In genomic region chr10:15518256-15518655, GRCh38 we compare ENCODE assay signal across 21 cellular contexts.
DNase-seq lines count a peak whose midpoint lies in the region; ATAC-seq and TF ChIP-seq lines count a peak whose summit lies in the region.
"Had no signal": no experiment of that assay in that cellular context is flagged by ENCODE, and none has a peak within 500 bp of the region (broad histone marks: within the 10 kb centered on the region; RNA-seq: fewer than 3 reads in every experiment).

No MANE protein-coding gene starts in this region.

- no peak overlapping the region for H2AFZ ChIP-seq in fibroblast of lung (ENCODE audit: low read length)
- no peak overlapping the region for H2AFZ ChIP-seq in GM23338

- no peak for TF ChIP-seq POLR2A in erythroblast (IDR thresholded peaks at IDR 0.05; ENCODE audit: low read length)

- H3K27ac ChIP-seq in fibroblast of lung (ENCODE audit: insufficient read depth, low read length) (no peak overlapping the region), GM23338 (ENCODE audit: low read depth) (no peak overlapping the region)
- H3K27ac ChIP-seq in CD4-positive, alpha-beta memory T cell (ENCODE audit: low read depth, low read length), result no peak overlapping the region
- H3K27ac ChIP-seq: A549, cardiac muscle cell, dorsolateral prefrontal cortex, esophagus squamous epithelium, heart left ventricle had no signal

- DNase-seq in AG08395 (ENCODE audit: low spot score), result peak; percentile 50
- DNase-seq in HEK293T (ENCODE audit: extremely low spot score), result no peak
- peak; percentile 51 for DNase-seq in SW480 (ENCODE audit: low spot score)
- DNase-seq in fibroblast of lung (ENCODE audit: low read depth in 2 of 2), result peak; percentile 12 to 21
- no peak for DNase-seq in GM23338 (ENCODE audit: low spot score)
- no peak for DNase-seq in hepatic stellate cell (ENCODE audit: low spot score)
- DNase-seq in erythroblast (lab: John Stamatoyannopoulos, UW), result no peak
- DNase-seq in CD4-positive, alpha-beta memory T cell, result no peak
- DNase-seq: activated CD8-positive, alpha-beta T cell treated with anti-CD3 and anti-CD28 coated beads, Interleukin-2, amount 10 ng/mL, durations not matched to agents 7 days and 5 days; activated naive CD4-positive, alpha-beta T cell treated with anti-CD3 and anti-CD28 coated beads, Interleukin-2, amount 50 U/mL, for 16 hours; activated T-cell treated with anti-CD3 and anti-CD28 coated beads, Interleukin-2, amount 50 U/mL, for 4 hours; CD4-positive, CD25-positive, alpha-beta regulatory T cell; DMS79; dorsolateral prefrontal cortex; esophagus squamous epithelium; heart left ventricle; immature natural killer cell; NCI-H1436; NCI-H2171 had no signal

- H3K79me2 ChIP-seq in fibroblast of lung (ENCODE audit: control insufficient read depth, insufficient read depth, low read length), result no peaks in the 10 kb centered on the region
- H3K79me2 ChIP-seq in GM23338 (replicated peaks; ENCODE audit: insufficient read depth), result no peaks in the 10 kb centered on the region

- H4K20me1 ChIP-seq in fibroblast of lung (ENCODE audit: control insufficient read depth, extremely low read depth, insufficient read depth, low read length), result no peaks in the 10 kb centered on the region
- no peaks in the 10 kb centered on the region for H4K20me1 ChIP-seq in GM23338 (replicated peaks; ENCODE audit: insufficient read depth)

- H3K36me3 ChIP-seq in fibroblast of lung (ENCODE audit: control insufficient read depth, insufficient read depth, low read length) (no peaks in the 10 kb centered on the region), GM23338 (ENCODE audit: insufficient read depth) (no peaks in the 10 kb centered on the region)
- no peaks in the 10 kb centered on the region for H3K36me3 ChIP-seq in CD4-positive, alpha-beta memory T cell (ENCODE audit: insufficient read depth, low read length)
- H3K36me3 ChIP-seq: cardiac muscle cell, esophagus squamous epithelium, heart left ventricle had no signal

- H3K27me3 ChIP-seq in fibroblast of lung (ENCODE audit: control insufficient read depth, insufficient read depth, low read length), result no peaks in the 10 kb centered on the region
- H3K27me3 ChIP-seq in GM23338 (ENCODE audit: insufficient read depth), result no peaks in the 10 kb centered on the region
- no peaks in the 10 kb centered on the region for H3K27me3 ChIP-seq in CD4-positive, alpha-beta memory T cell (ENCODE audit: insufficient read depth, low read length)
- H3K27me3 ChIP-seq: cardiac muscle cell, esophagus squamous epithelium, heart left ventricle had no signal

- H3K4me2 ChIP-seq in fibroblast of lung (ENCODE audit: extremely low read depth, insufficient read depth, low read length), result no peak overlapping the region
- no peak overlapping the region for H3K4me2 ChIP-seq in GM23338
- H3K4me2 ChIP-seq: A549 had no signal

- POLR2A ChIA-PET in HEK293T (lab: Yijun Ruan, JAX), result no interaction called here
- POLR2A ChIA-PET in CD4-positive, alpha-beta memory T cell (lab: Charles Lee; ENCODE audit: partially characterized antibody), result no interaction called here

- H3K4me3 Mint-ChIP-seq in GM23338, result no peak overlapping the region
- H3K4me3 Mint-ChIP-seq in CD4-positive, alpha-beta memory T cell, result no peak overlapping the region
- H3K4me3 Mint-ChIP-seq: activated CD8-positive, alpha-beta T cell treated with anti-CD3 and anti-CD28 coated beads, Interleukin-2, amount 10 ng/mL, durations not matched to agents 7 days and 5 days; activated T-cell treated with anti-CD3 and anti-CD28 coated beads, Interleukin-2, amount 50 U/mL, for 4 hours; CD4-positive, CD25-positive, alpha-beta regulatory T cell; immature natural killer cell had no signal

- H3K9me3 ChIP-seq in fibroblast of lung (ENCODE audit: control insufficient read depth, insufficient read depth, low read depth, low read length), result no peaks in the 10 kb centered on the region
- no peaks in the 10 kb centered on the region for H3K9me3 ChIP-seq in CD4-positive, alpha-beta memory T cell (ENCODE audit: control insufficient read depth in 1 of 2, low read length in 2 of 2)
- H3K9me3 ChIP-seq: A549, esophagus squamous epithelium, heart left ventricle had no signal

- no peak overlapping the region for H3K4me3 ChIP-seq in fibroblast of lung (replicated peaks in 1 of 4; ENCODE audit: control extremely low read depth in 1 of 4, insufficient read depth in 1 of 4, low read depth in 3 of 4, low read length in 4 of 4)
- no peak overlapping the region for H3K4me3 ChIP-seq in GM23338
- H3K4me3 ChIP-seq in CD4-positive, alpha-beta memory T cell (ENCODE audit: low read length in 2 of 2), result no peak overlapping the region
- H3K4me3 ChIP-seq: A549, cardiac muscle cell, dorsolateral prefrontal cortex, esophagus squamous epithelium, heart left ventricle had no signal

- no peaks in the 10 kb centered on the region for H3K36me3 Mint-ChIP-seq in GM23338 (ENCODE audit: low read depth)
- no peaks in the 10 kb centered on the region for H3K36me3 Mint-ChIP-seq in CD4-positive, alpha-beta memory T cell
- H3K36me3 Mint-ChIP-seq: CD4-positive, CD25-positive, alpha-beta regulatory T cell; immature natural killer cell had no signal

- TF ChIP-seq CTCF in fibroblast of lung (conservative IDR thresholded peaks at IDR 0.05 in 1 of 2, IDR thresholded peaks at IDR 0.05 in 1 of 2; ENCODE audit: low read depth in 1 of 2, low read length in 2 of 2), result no peak
- TF ChIP-seq CTCF in GM23338 (conservative IDR thresholded peaks at IDR 0.05; ENCODE audit: low read depth in 2 of 2), result no peak

- no peaks in the 10 kb centered on the region for H3K9me3 Mint-ChIP-seq in GM23338
- H3K9me3 Mint-ChIP-seq in CD4-positive, alpha-beta memory T cell, result peaks cover 0 to 3% (median 0%) of the 10 kb centered on the region in 8 donors
- H3K9me3 Mint-ChIP-seq: activated T-cell treated with anti-CD3 and anti-CD28 coated beads, Interleukin-2, amount 50 U/mL, for 4 hours; immature natural killer cell had no signal

- no peak for ATAC-seq in GM23338
- ATAC-seq: A549; activated CD8-positive, alpha-beta T cell treated with anti-CD3 and anti-CD28 coated beads, Interleukin-2, amount 10 ng/mL, durations not matched to agents 7 days and 5 days; activated T-cell treated with anti-CD3 and anti-CD28 coated beads, Interleukin-2, amount 50 U/mL, for 4 hours; heart left ventricle had no signal

- H3K27ac Mint-ChIP-seq in GM23338, result no peak overlapping the region
- no peak overlapping the region for H3K27ac Mint-ChIP-seq in CD4-positive, alpha-beta memory T cell
- H3K27ac Mint-ChIP-seq: activated CD8-positive, alpha-beta T cell treated with anti-CD3 and anti-CD28 coated beads, Interleukin-2, amount 10 ng/mL, durations not matched to agents 7 days and 5 days; CD4-positive, CD25-positive, alpha-beta regulatory T cell; immature natural killer cell had no signal

- no peak overlapping the region for H3K9ac ChIP-seq in fibroblast of lung (ENCODE audit: insufficient read depth, low read length)

- no peaks in the 10 kb centered on the region for H3K9me2 ChIP-seq in GM23338 (ENCODE audit: insufficient read depth)

- no peaks in the 10 kb centered on the region for H3F3A ChIP-seq in GM23338 (replicated peaks; ENCODE audit: low read depth)

- no peaks in the 10 kb centered on the region for H3K27me3 Mint-ChIP-seq in GM23338 (ENCODE audit: insufficient read depth, low read depth, poor library complexity)
- peaks cover 6 to 16% of the 10 kb centered on the region in 2 donors for H3K27me3 Mint-ChIP-seq in CD4-positive, alpha-beta memory T cell

- CTCF ChIA-PET in HEK293T (lab: Yijun Ruan, JAX), result interaction anchor here (1.5 kb wide), 1 partner anchor 79 kb away, joined by 3 read pairs; no protein-coding TSS in a partner anchor
- CTCF ChIA-PET in CD4-positive, alpha-beta memory T cell (lab: Charles Lee; ENCODE audit: partially characterized antibody), result no interaction called here

- intact Hi-C loops in CD4-positive, alpha-beta memory T cell (cut with micrococcal nuclease), result no loop called here

- no peaks in the 10 kb centered on the region for H3K4me1 ChIP-seq in fibroblast of lung (ENCODE audit: control insufficient read depth, extremely low read depth, insufficient read depth, low read length)
- H3K4me1 ChIP-seq in GM23338 (ENCODE audit: insufficient read depth), result no peaks in the 10 kb centered on the region
- H3K4me1 ChIP-seq in CD4-positive, alpha-beta memory T cell (ENCODE audit: insufficient read depth, low read length), result no peaks in the 10 kb centered on the region
- H3K4me1 ChIP-seq: A549, heart left ventricle had no signal

- H3K4me1 Mint-ChIP-seq in GM23338, result no peaks in the 10 kb centered on the region
- H3K4me1 Mint-ChIP-seq in CD4-positive, alpha-beta memory T cell, result no peaks in the 10 kb centered on the region
- H3K4me1 Mint-ChIP-seq: CD4-positive, CD25-positive, alpha-beta regulatory T cell; immature natural killer cell had no signal

TF ChIP-seq in HEK293T, 16 proteins besides CTCF, POLR2A, EP300 and RAD21:
- no peak for TF ChIP-seq L3MBTL2 (conservative IDR thresholded peaks at IDR 0.05)
- peak; percentile 66 for TF ChIP-seq PKNOX1 (IDR thresholded peaks at IDR 0.05)
- no peak for TF ChIP-seq SUZ12 (IDR thresholded peaks at IDR 0.05)
TF ChIP-seq in HEK293T: peak in this region for 1.

TF ChIP-seq in GM23338, 12 proteins besides CTCF, POLR2A, EP300 and RAD21 (continues in another document):
- TF ChIP-seq ETS1 (IDR thresholded peaks at IDR 0.05), result no peak

Comparison
In these comparisons a context has a peak if more than half of its experiments do, and no peak if none do; other contexts are left out.
1. DNase-seq: peak in AG08395 (single experiment), SW480 (single experiment) and fibroblast of lung (2 of 2); none in HEK293T (single experiment), GM23338 (single experiment), hepatic stellate cell (single experiment), erythroblast (0 of 2) and CD4-positive, alpha-beta memory T cell (0 of 5).